Comparison of ENCODE assay signal across 19 cellular contexts in genomic region chr11:114025329-114025907, GRCh38. TPM values are rescaled to one million over a fixed set of nuclear protein-coding genes. Genes with fewer than 3 reads are reported as not detected.
"Had no signal": no experiment of that assay in that cellular context is flagged by ENCODE, and none has a peak within 500 bp of the region (broad histone marks: within the 10 kb centered on the region; RNA-seq: fewer than 3 reads in every experiment).

No MANE protein-coding gene starts in this region.

- FAIRE-seq: endometrium, TTC549 had no signal

- ATAC-seq: activated CD8-positive, alpha-beta memory T cell treated with anti-CD3 and anti-CD28 coated beads, Interleukin-2, amount 10 ng/mL, durations not matched to agents 7 days and 5 days; gastrocnemius medialis; mucosa of descending colon; psoas muscle had no signal

- H3K9me3 ChIP-seq: colonic mucosa, gastrocnemius medialis, mucosa of descending colon, psoas muscle, spleen, upper lobe of left lung had no signal

- H3K4me1 ChIP-seq: colonic mucosa, gastrocnemius medialis, neural progenitor cell, psoas muscle, upper lobe of left lung had no signal

- H3K4me2 ChIP-seq: neural progenitor cell had no signal

- DNase-seq: activated CD4-positive, alpha-beta memory T cell treated with anti-CD3 and anti-CD28 coated beads, Interleukin-2, amount 10 ng/mL, durations not matched to agents 7 days and 5 days; activated CD4-positive, alpha-beta T cell treated with anti-CD3 and anti-CD28 coated beads for 48 hours; activated CD8-positive, alpha-beta memory T cell treated with anti-CD3 and anti-CD28 coated beads, Interleukin-2, amount 10 ng/mL, durations not matched to agents 7 days and 5 days; amniotic stem cell; colonic mucosa; gastrocnemius medialis; mucosa of descending colon; naive B cell; psoas muscle; spleen; stimulated activated CD8-positive, alpha-beta memory T cell treated with anti-CD3 and anti-CD28 coated beads, Interleukin-4, amount 100 ng/mL, for 48 hours; stimulated activated naive CD4-positive, alpha-beta T cell; upper lobe of left lung had no signal

- H3K36me3 ChIP-seq: colonic mucosa, gastrocnemius medialis, neural progenitor cell, spleen, upper lobe of left lung had no signal

- H3K9ac ChIP-seq: neural progenitor cell had no signal

- H3K4me3 ChIP-seq: colonic mucosa, gastrocnemius medialis, mucosa of descending colon, neural progenitor cell, psoas muscle, SK-N-MC, spleen, upper lobe of left lung had no signal

- H3K27me3 ChIP-seq: gastrocnemius medialis, neural progenitor cell, upper lobe of left lung had no signal

- H3K27ac ChIP-seq: colonic mucosa, gastrocnemius medialis, neural progenitor cell, psoas muscle, SK-N-MC, spleen, upper lobe of left lung had no signal

RNA-seq across cellular contexts. Expression of gene HTR3A, which starts 50.5 kb away (rescaled TPM):
- total RNA-seq: activated CD4-positive, alpha-beta memory T cell treated with anti-CD3 and anti-CD28 coated beads, Interleukin-2, amount 10 ng/mL, durations not matched to agents 7 days and 5 days; activated CD8-positive, alpha-beta memory T cell treated with anti-CD3 and anti-CD28 coated beads, Interleukin-2, amount 10 ng/mL, durations not matched to agents 7 days and 5 days; gastrocnemius medialis; liver; osteocyte; psoas muscle; upper lobe of left lung had no signal
- polyA plus RNA-seq: liver had no signal
